36 cellular contexts compared by ENCODE assay signal in the genomic region with DNA sequence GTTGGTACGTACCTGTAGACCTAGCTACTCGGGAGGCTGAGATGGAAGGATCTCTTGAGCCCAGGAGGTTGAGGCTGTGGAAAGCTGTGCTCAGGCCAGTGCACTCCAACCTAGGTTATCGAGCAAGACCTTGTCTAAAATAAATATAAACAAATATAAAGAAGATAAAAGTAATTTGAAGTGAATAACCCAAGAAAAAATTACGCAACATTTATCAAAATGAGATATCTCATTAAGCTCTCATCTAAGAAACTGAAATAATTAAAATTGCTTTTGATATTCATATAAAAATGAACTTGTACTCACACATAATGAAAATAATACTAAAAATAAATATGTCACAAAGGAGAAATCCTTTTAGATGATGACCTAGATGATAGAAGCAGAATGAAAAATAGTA.
"Had no signal": no experiment of that assay in that cellular context is flagged by ENCODE, and none has a peak within 500 bp of the region (broad histone marks: within the 10 kb centered on the region; RNA-seq: fewer than 3 reads in every experiment).

No MANE protein-coding gene starts in this region.

- H3K9me3 ChIP-seq: MG63 had no signal

- H3K4me3 ChIP-seq: MG63 had no signal

- H3K36me3 ChIP-seq: MG63 had no signal

- DNase-seq: Karpas-422, Kasumi-1, MG63, MM.1S, MV-4-11, NCI-H1048, NCI-H1092, NCI-H1092 treated with DMSO at 0.1 percent for 48 hours, NCI-H1105, NCI-H1105 treated with DMSO at 0.1 percent for 48 hours, NCI-H1417, NCI-H1417 treated with DMSO at 0.1 percent for 48 hours, NCI-H1436, NCI-H1436 treated with DMSO at 0.1 percent for 48 hours, NCI-H146, NCI-H1694, NCI-H1694 treated with DMSO at 0.1 percent for 48 hours, NCI-H187, NCI-H187 treated with DMSO at 0.1 percent for 48 hours, NCI-H1930, NCI-H2029, NCI-H2029 treated with DMSO at 0.1 percent for 48 hours, NCI-H2081, NCI-H2081 treated with DMSO at 0.1 percent for 48 hours, NCI-H2107, NCI-H2171, NCI-H2171 treated with DMSO at 0.1 percent for 48 hours, NCI-H2227 treated with DMSO at 0.1 percent for 48 hours, NCI-H226, NCI-H345, NCI-H446, NCI-H446 treated with DMSO at 0.1 percent for 48 hours, NCI-H510A, NCI-H510A treated with DMSO at 0.1 percent for 48 hours, NCI-H524, NCI-H524 treated with DMSO at 0.1 percent for 48 hours had no signal

- H3K27me3 ChIP-seq: MG63 had no signal
